ENCODE assay signal across 19 cellular contexts in genomic region chr14:103298620-103299019, GRCh38. TPM values are rescaled to one million over a fixed set of nuclear protein-coding genes. Genes with fewer than 3 reads are reported as not detected.
A peak's percentile ranks its signal among the peaks of the same experiment; 100 is the strongest.
DNase-seq lines count a peak whose midpoint lies in the region; ATAC-seq, FAIRE-seq and TF ChIP-seq lines count a peak whose summit lies in the region.
"Had no signal": no experiment of that assay in that cellular context is flagged by ENCODE, and none has a peak within 500 bp of the region (broad histone marks: within the 10 kb centered on the region; RNA-seq: fewer than 3 reads in every experiment).

No MANE protein-coding gene starts in this region.

- no peak overlapping the region for H3T11ph ChIP-seq in H9 (ENCODE audit: low read length)

- no peak overlapping the region for H3K56ac ChIP-seq in H9 (ENCODE audit: insufficient read length, low read depth, low read length)

- H3K79me1 ChIP-seq in H9 (ENCODE audit: insufficient read depth, low read depth, low read length, poor library complexity, severe bottlenecking) = no peaks in the 10 kb centered on the region

- TF ChIP-seq POLR2A in HepG2 (IDR thresholded peaks at IDR 0.05; ENCODE audit: insufficient read depth in 1 of 2, low read depth in 2 of 2, low read length in 2 of 2) = no peak

- ATAC-seq in DND-41 (ENCODE audit: insufficient read depth, low read depth) (no peak), HepG2 (peak; percentile 70), GM19452 (IDR thresholded peaks at IDR 0.05; ENCODE audit: unreplicated experiment) (no peak)
- ATAC-seq: esophagus mucosa, gastrocnemius medialis, left ventricle myocardium superior had no signal

- CTCF ChIA-PET in HepG2 (lab: Yijun Ruan, JAX; ENCODE audit: low intra/inter-chr PET ratio, low total read pairs) = no interaction called here

- H4K91ac ChIP-seq in H9 (ENCODE audit: insufficient read length, low read depth, low read length) = no peak overlapping the region

- H3K79me2 ChIP-seq in DND-41 (ENCODE audit: insufficient read depth, low read length) = no peaks in the 10 kb centered on the region
- H3K79me2 ChIP-seq in H9 (ENCODE audit: insufficient read depth, low read length) = no peaks in the 10 kb centered on the region
- H3K79me2 ChIP-seq in HepG2 (ENCODE audit: insufficient read depth, low read length) = no peaks in the 10 kb centered on the region

- H3K4me3 Mint-ChIP-seq in H9 = no peak overlapping the region
- H3K4me3 Mint-ChIP-seq: activated naive CD8-positive, alpha-beta T cell; activated T-helper 1 cell treated with anti-CD3 and anti-CD28 coated beads, Interleukin-12 subunit alpha, Interleukin-12 subunit beta, Interleukin-2, Interleukin-4 antibody, amounts not matched to agents 30 ng/mL and 10 ng/mL and 1 ng/mL, durations not matched to agents 14 hours and 24 hours and 36 hours; CD4-positive, CD25-positive, alpha-beta regulatory T cell had no signal

- no peak overlapping the region for H4K8ac ChIP-seq in H9 (replicated peaks; ENCODE audit: insufficient read length, low read depth, low read length)

- H3K4me1 ChIP-seq in DND-41 (ENCODE audit: insufficient read depth, low read length) (no peaks in the 10 kb centered on the region), H9 (ENCODE audit: insufficient read depth, low read length) (no peaks in the 10 kb centered on the region), HepG2 (ENCODE audit: insufficient read depth, low read length) (no peaks in the 10 kb centered on the region)
- H3K4me1 ChIP-seq: gastrocnemius medialis had no signal

- H3K18ac ChIP-seq in H9 (ENCODE audit: insufficient read length, low read depth, low read length) = no peak overlapping the region

- H4K5ac ChIP-seq in H9 (ENCODE audit: insufficient read length, low read depth, low read length) = no peak overlapping the region

- peaks cover 3% of the 10 kb centered on the region for H3K27me3 ChIP-seq in DND-41 (ENCODE audit: insufficient read depth, low read length, poor library complexity)
- H3K27me3 ChIP-seq in H9 (ENCODE audit: insufficient read depth, low read length) = no peaks in the 10 kb centered on the region
- peaks cover 1 to 13% of the 10 kb centered on the region in 2 experiments; a peak in 2 of 5 replicates for H3K27me3 ChIP-seq in HepG2 (ENCODE audit: control insufficient read depth in 1 of 2, insufficient read depth in 2 of 2, low read length in 2 of 2)
- H3K27me3 ChIP-seq: gastrocnemius medialis had no signal

- H3K4me1 Mint-ChIP-seq in H9 = 0 out of 4 replicates have a peak, but pooled peaks cover 2% of the 10 kb centered on the region in 2 experiments
- H3K4me1 Mint-ChIP-seq: CD4-positive, CD25-positive, alpha-beta regulatory T cell had no signal

- TF ChIP-seq CTCF in DND-41 (IDR thresholded peaks at IDR 0.05; ENCODE audit: borderline replicate concordance, extremely low read depth, low read length, poor library complexity, severe bottlenecking) (peak; percentile 12), H9 (conservative IDR thresholded peaks at IDR 0.05) (peak; percentile 20; the same call in 1 of the 3 replicates), HepG2 (CRISPR knock-in tag; IDR thresholded peaks at IDR 0.05) (peak; percentile 36; the same call in 1 of the 2 replicates)

- H3K9me3 Mint-ChIP-seq in H9 = no peaks in the 10 kb centered on the region; a peak in 1 of 5 replicates
- H3K9me3 Mint-ChIP-seq: activated T-helper 1 cell treated with anti-CD3 and anti-CD28 coated beads, Interleukin-12 subunit alpha, Interleukin-12 subunit beta, Interleukin-2, Interleukin-4 antibody, amounts not matched to agents 30 ng/mL and 10 ng/mL and 1 ng/mL, durations not matched to agents 14 hours and 24 hours and 36 hours; CD4-positive, CD25-positive, alpha-beta regulatory T cell had no signal

- no peak overlapping the region for H2AK5ac ChIP-seq in H9 (ENCODE audit: insufficient read length, low read length)

- no peak overlapping the region for H2BK5ac ChIP-seq in H9 (ENCODE audit: insufficient read length, low read length)

- H2AFZ ChIP-seq in DND-41 (ENCODE audit: low read depth, low read length) (no peak overlapping the region), H9 (ENCODE audit: low read length) (no peak overlapping the region), HepG2 (ENCODE audit: low read length) (no peak overlapping the region)

- no peak overlapping the region for H3K27ac Mint-ChIP-seq in H9
- H3K27ac Mint-ChIP-seq: activated naive CD8-positive, alpha-beta T cell; activated T-helper 1 cell treated with anti-CD3 and anti-CD28 coated beads, Interleukin-12 subunit alpha, Interleukin-12 subunit beta, Interleukin-2, Interleukin-4 antibody, amounts not matched to agents 30 ng/mL and 10 ng/mL and 1 ng/mL, durations not matched to agents 14 hours and 24 hours and 36 hours; progenitor cell of endocrine pancreas had no signal

- no peak for TF ChIP-seq EP300 in HepG2 (IDR thresholded peaks at IDR 0.05; ENCODE audit: low read depth in 2 of 2, low read length in 2 of 2)
- no peak for TF ChIP-seq EP300 in HepG2 (CRISPR knock-in tag; IDR thresholded peaks at IDR 0.05; ENCODE audit: borderline replicate concordance)

- H3K23ac ChIP-seq in H9 (ENCODE audit: insufficient read length, low read depth, low read length) = no peak overlapping the region

- H2BK12ac ChIP-seq in H9 (ENCODE audit: insufficient read length, low read depth, low read length) = no peak overlapping the region

- H3K9me3 ChIP-seq in DND-41 (ENCODE audit: insufficient read depth, low read length, severe bottlenecking) (no peaks in the 10 kb centered on the region), H9 (ENCODE audit: control insufficient read depth, low read depth, low read length) (no peaks in the 10 kb centered on the region), HepG2 (ENCODE audit: low read length) (no peaks in the 10 kb centered on the region)
- H3K9me3 ChIP-seq: gastrocnemius medialis had no signal

- no peak overlapping the region for H2BK20ac ChIP-seq in H9 (ENCODE audit: low read depth, low read length, poor library complexity, severe bottlenecking)

- no peaks in the 10 kb centered on the region for H3K36me3 ChIP-seq in DND-41 (ENCODE audit: insufficient read depth, low read length)
- H3K36me3 ChIP-seq in HepG2 (replicated peaks in 1 of 2; ENCODE audit: control insufficient read depth in 1 of 2, insufficient read depth in 2 of 2, low read length in 2 of 2) = no peaks in the 10 kb centered on the region
- H3K36me3 ChIP-seq: gastrocnemius medialis had no signal

- H4K20me1 ChIP-seq in DND-41 (ENCODE audit: insufficient read depth, low read length) (no peaks in the 10 kb centered on the region), H9 (ENCODE audit: control insufficient read depth, insufficient read depth, insufficient read length) (no peaks in the 10 kb centered on the region), HepG2 (ENCODE audit: insufficient read depth, low read length) (no peaks in the 10 kb centered on the region)

- no peak for TF ChIP-seq RAD21 in HepG2 (CRISPR knock-in tag; IDR thresholded peaks at IDR 0.05)

- H2BK15ac ChIP-seq in H9 (ENCODE audit: low read depth, low read length) = no peak overlapping the region

- H3K9ac ChIP-seq in DND-41 (ENCODE audit: low read depth, low read length) (no peak overlapping the region), H9 (ENCODE audit: extremely low read depth, insufficient read length, low read length) (no peak overlapping the region), HepG2 (ENCODE audit: insufficient read depth, low read depth, low read length) (no peak overlapping the region)

- BruUV-seq in HepG2 (replicated peaks; lab: Mats Ljungman, UMichigan) = no TSS peak

- POLR2A ChIA-PET in HepG2 (lab: Yijun Ruan, JAX) = no interaction called here

- intact Hi-C loops in HepG2 (cut with micrococcal nuclease; ENCODE audit: unreplicated experiment) = no loop called here

- no peaks in the 10 kb centered on the region for H3K36me3 Mint-ChIP-seq in H9 (ENCODE audit: insufficient read depth in 1 of 3, low read depth in 3 of 3)
- H3K36me3 Mint-ChIP-seq: activated naive CD8-positive, alpha-beta T cell; CD4-positive, CD25-positive, alpha-beta regulatory T cell had no signal

- H3K4me3 ChIP-seq in DND-41 (ENCODE audit: low read depth in 1 of 2, low read length in 2 of 2) (no peak overlapping the region), HepG2 (replicated peaks in 1 of 3; ENCODE audit: insufficient read depth in 1 of 3, low read depth in 2 of 3, low read length in 3 of 3) (no peak overlapping the region)
- H3K4me3 ChIP-seq: gastrocnemius medialis had no signal

- H3K27me3 Mint-ChIP-seq in H9 (ENCODE audit: low read depth) = peaks cover 2% of the 10 kb centered on the region; the same call in 1 of the 2 replicates

- H3K4me2 ChIP-seq in DND-41 (ENCODE audit: insufficient read depth, low read length) (no peak overlapping the region), H9 (ENCODE audit: insufficient read depth, insufficient read length, low read length) (no peak overlapping the region), HepG2 (ENCODE audit: low read depth, low read length) (no peak overlapping the region)

- peaks cover under 1% of the 10 kb centered on the region for H3K23me2 ChIP-seq in H9 (ENCODE audit: insufficient read length, low read depth, low read length, poor library complexity, severe bottlenecking)

- in situ Hi-C loops in HepG2 (cut with HindIII; ENCODE audit: extremely low pct_ligation_motif_present, low pct_unique_long_range_greater_than_20kb) = no loop called here

- H3K4ac ChIP-seq in H9 (ENCODE audit: low read depth, low read length) = no peak overlapping the region

- no CpG with 5 or more reads among the region's 1 CpG for WGBS in H9 (ENCODE audit: extremely low coverage, insufficient read length, low lambda C conversion rate)
- WGBS in HepG2 (ENCODE audit: low lambda C conversion rate) = 82% methylated on average over 1 of the region's 1 CpG

- H3K27ac ChIP-seq in DND-41 (ENCODE audit: low read length) (no peak overlapping the region), H9 (ENCODE audit: insufficient read length, low read depth, low read length) (no peak overlapping the region), HepG2 (ENCODE audit: extremely low read length, insufficient read depth, low read length) (no peak overlapping the region)
- H3K27ac ChIP-seq: gastrocnemius medialis had no signal

- no peak overlapping the region for H2BK120ac ChIP-seq in H9 (ENCODE audit: low read depth, low read length, poor library complexity, severe bottlenecking)

- FAIRE-seq in HepG2 (lab: Jason Lieb, UNC) = no peak
- FAIRE-seq: G401.6, urothelium cell line had no signal

- no peak overlapping the region for H3K14ac ChIP-seq in H9 (ENCODE audit: insufficient read depth, low read length)

- DNase-seq in DND-41 (no peak), H9 (no peak), OCI-M1 (lab: John Stamatoyannopoulos, UW) (peak; percentile 24), HepG2 (ENCODE audit: low spot score) (peak; percentile 34), anterior cingulate cortex (lab: John Stamatoyannopoulos, UW) (no peak)
- no peak for DNase-seq in activated T-cell treated with anti-CD3 and anti-CD28 coated beads, Interleukin-2, amount 50 U/mL, for 48 hours
- DNase-seq: activated CD4-positive, alpha-beta T cell treated with anti-CD3 and anti-CD28 coated beads for 48 hours; CD4-positive, CD25-positive, alpha-beta regulatory T cell; gastrocnemius medialis; hippocampal formation; left ventricle myocardium superior; SIG-M5 had no signal

RNA-seq across cellular contexts. Expression of gene EIF5, which starts 35.4 kb away (rescaled TPM):
- total RNA-seq in H9 (2021) = 337 and 356 TPM in 2 replicates
- total RNA-seq in HepG2 (2016; rRNA removed; fragmentation: Illumina TruSeq; extraction: Trizol) = 281 and 333 TPM in 2 replicates
- total RNA-seq in HepG2 (2016; cell fraction: cytosol; rRNA removed; fragmentation: Illumina TruSeq; extraction: Trizol; ENCODE audit: low read depth) = 57.6 and 59.2 TPM in 2 replicates
- 289 and 316 TPM in 2 replicates for total RNA-seq in HepG2 (2016; cell fraction: insoluble cytoplasmic fraction; rRNA removed; fragmentation: Illumina TruSeq; extraction: Trizol)
- total RNA-seq in HepG2 (2016; cell fraction: membrane; rRNA removed; fragmentation: Illumina TruSeq; extraction: Trizol) = 131 and 147 TPM in 2 replicates
- 180 TPM in 2 replicates for total RNA-seq in HepG2 (2016; cell fraction: nucleus; rRNA removed; fragmentation: Illumina TruSeq; extraction: Trizol)
- polyA plus RNA-seq in HepG2 (2011; rRNA removed) = 147 and 189 TPM in 2 replicates
- 98.3 and 109 TPM in 2 replicates for polyA plus RNA-seq in HepG2 (2011; cell fraction: cytosol; rRNA removed)
- polyA plus RNA-seq in HepG2 (2011; cell fraction: nucleus; rRNA removed) = 192 and 267 TPM in 2 replicates
- 226 and 227 TPM in 2 replicates for polyA plus RNA-seq in HepG2 (2012)
- polyA plus RNA-seq in HepG2 (2016; cell fraction: cytosol; fragmentation: Illumina TruSeq; extraction: Trizol; ENCODE audit: low read depth) = 34.1 and 47.0 TPM in 2 replicates
- polyA plus RNA-seq in HepG2 (2016; cell fraction: insoluble cytoplasmic fraction; fragmentation: Illumina TruSeq; extraction: Trizol; ENCODE audit: low read depth) = 286 and 291 TPM in 2 replicates
- 74.1 and 96.9 TPM in 2 replicates for polyA plus RNA-seq in HepG2 (2016; cell fraction: membrane; fragmentation: Illumina TruSeq; extraction: Trizol; ENCODE audit: low read depth)
- polyA plus RNA-seq in HepG2 (2016; cell fraction: nucleus; fragmentation: Illumina TruSeq; extraction: Trizol; ENCODE audit: insufficient read depth, low read depth) = 188 and 207 TPM in 2 replicates
- polyA minus RNA-seq in HepG2 (2011; rRNA and poly(A)+ RNA removed; ENCODE audit: low replicate concordance) = 81.5 and 123 TPM in 2 replicates
- 55.8 and 65.8 TPM in 2 replicates for polyA minus RNA-seq in HepG2 (2011; cell fraction: cytosol; rRNA and poly(A)+ RNA removed)
- 331 and 439 TPM in 2 replicates for polyA minus RNA-seq in HepG2 (2011; cell fraction: nucleus; rRNA and poly(A)+ RNA removed)

Comparison
In these comparisons a context has a peak if more than half of its experiments do, and no peak if none do; other contexts are left out.
1. DNase-seq: peak in OCI-M1 (single experiment) and HepG2 (single experiment); none in DND-41 (single experiment), H9 (single experiment), anterior cingulate cortex (0 of 58) and activated T-cell treated with anti-CD3 and anti-CD28 coated beads, Interleukin-2, amount 50 U/mL, for 48 hours (0 of 2).
2. Peak in every context shown above with its lines, with median percentiles within 50 percentile points of each other: CTCF ChIP-seq.